Comparison of ENCODE assay signal across 1 cellular context in the genomic region with DNA sequence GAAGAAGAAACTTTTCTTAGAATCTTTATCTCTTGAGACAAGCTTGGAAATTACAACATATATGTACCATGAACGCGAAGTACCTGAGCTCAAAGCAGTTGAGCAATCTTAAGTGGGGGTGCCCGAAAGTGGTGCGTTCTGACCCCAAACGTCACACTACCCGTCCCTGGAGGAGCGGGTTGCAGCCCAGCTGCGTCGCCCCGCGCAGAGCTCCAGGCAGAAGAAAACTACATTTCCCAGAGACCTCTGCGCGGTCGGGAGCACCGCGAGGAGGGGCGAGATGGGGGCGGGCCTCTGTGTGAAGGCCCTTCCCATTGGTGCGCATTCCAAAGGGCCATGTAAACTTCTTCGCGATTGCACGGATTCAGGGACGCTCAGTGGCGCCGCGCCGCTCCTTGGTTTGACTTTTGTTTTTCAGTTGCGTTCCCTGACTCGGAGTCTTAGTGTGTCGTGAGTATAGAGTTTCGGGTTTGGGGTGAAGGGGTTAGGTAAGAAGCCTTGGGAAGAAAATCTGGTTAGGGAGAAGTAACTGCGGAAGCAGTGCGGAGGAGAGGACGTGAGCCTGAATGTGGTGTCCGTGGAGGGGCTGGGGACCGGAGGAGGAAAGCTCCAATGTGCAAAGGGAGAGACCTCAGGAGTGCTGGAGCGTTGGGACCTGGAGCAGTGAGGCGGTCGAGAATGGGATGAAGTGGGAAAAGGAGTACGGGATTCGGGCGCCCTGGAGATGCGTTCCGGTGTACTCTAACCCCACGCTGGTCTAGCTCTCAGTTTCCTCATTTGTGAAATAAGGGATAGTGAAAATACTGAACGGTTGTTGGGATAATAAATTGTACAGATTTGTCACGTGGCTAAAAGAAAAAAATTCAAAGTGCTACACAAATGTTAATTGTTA.
TF ChIP-seq lines count a peak whose summit lies in the region.

A gene (plus strand): TSS at position 410 of the 892 bp plus-strand sequence. CDS start 7,740 bp downstream, outside the sequence.

TF ChIP-seq in HepG2, 621 proteins besides CTCF, POLR2A, EP300 and RAD21 (continued from another document and continues in another):
- TF ChIP-seq, protein P1, sequence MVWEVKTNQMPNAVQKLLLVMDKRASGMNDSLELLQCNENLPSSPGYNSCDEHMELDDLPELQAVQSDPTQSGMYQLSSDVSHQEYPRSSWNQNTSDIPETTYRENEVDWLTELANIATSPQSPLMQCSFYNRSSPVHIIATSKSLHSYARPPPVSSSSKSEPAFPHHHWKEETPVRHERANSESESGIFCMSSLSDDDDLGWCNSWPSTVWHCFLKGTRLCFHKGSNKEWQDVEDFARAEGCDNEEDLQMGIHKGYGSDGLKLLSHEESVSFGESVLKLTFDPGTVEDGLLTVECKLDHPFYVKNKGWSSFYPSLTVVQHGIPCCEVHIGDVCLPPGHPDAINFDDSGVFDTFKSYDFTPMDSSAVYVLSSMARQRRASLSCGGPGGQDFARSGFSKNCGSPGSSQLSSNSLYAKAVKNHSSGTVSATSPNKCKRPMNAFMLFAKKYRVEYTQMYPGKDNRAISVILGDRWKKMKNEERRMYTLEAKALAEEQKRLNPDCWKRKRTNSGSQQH (CRISPR knock-in tag; IDR thresholded peaks at IDR 0.05; ENCODE audit: low read depth): peak; percentile 93
- TF ChIP-seq, protein P2, sequence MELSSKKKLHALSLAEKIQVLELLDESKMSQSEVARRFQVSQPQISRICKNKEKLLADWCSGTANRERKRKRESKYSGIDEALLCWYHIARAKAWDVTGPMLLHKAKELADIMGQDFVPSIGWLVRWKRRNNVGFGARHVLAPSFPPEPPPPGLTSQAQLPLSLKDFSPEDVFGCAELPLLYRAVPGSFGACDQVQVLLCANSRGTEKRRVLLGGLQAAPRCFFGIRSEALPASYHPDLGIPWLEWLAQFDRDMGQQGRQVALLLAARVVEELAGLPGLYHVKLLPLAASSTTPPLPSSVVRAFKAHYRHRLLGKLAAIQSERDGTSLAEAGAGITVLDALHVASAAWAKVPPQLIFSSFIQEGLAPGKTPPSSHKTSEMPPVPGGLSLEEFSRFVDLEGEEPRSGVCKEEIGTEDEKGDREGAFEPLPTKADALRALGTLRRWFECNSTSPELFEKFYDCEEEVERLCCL (CRISPR knock-in tag; IDR thresholded peaks at IDR 0.05; ENCODE audit: borderline replicate concordance): no peak
- TF ChIP-seq ZSCAN9 (CRISPR knock-in tag; IDR thresholded peaks at IDR 0.05; ENCODE audit: borderline replicate concordance) (peak; percentile 57; the same call in 1 of the 2 replicates), GATAD1 (CRISPR knock-in tag; IDR thresholded peaks at IDR 0.05) (peak; percentile 96), CEBPB (IDR thresholded peaks at IDR 0.05; ENCODE audit: borderline replicate concordance, low read depth, low read length) (0 out of 2 replicates have a peak, but pooled peaks have one; percentile 4), GATAD2A (CRISPR knock-in tag; IDR thresholded peaks at IDR 0.05) (peak; percentile 30; the same call in 1 of the 2 replicates), GABPA (IDR thresholded peaks at IDR 0.05; ENCODE audit: low read depth, low read length) (no peak), GABPA (CRISPR knock-in tag; IDR thresholded peaks at IDR 0.05; ENCODE audit: low read depth) (peak; percentile 80), ZNF614 (CRISPR knock-in tag; IDR thresholded peaks at IDR 0.05; ENCODE audit: borderline replicate concordance) (0 out of 2 replicates have a peak, but pooled peaks have one; percentile 72), SIN3A (IDR thresholded peaks at IDR 0.05; ENCODE audit: borderline replicate concordance, low read depth, low read length) (peak; percentile 92), BORCS8-MEF2B (CRISPR knock-in tag; IDR thresholded peaks at IDR 0.05) (peak; percentile 63; the same call in 1 of the 2 replicates), MED1 (CRISPR knock-in tag; IDR thresholded peaks at IDR 0.05) (peak; percentile 44; the same call in 1 of the 2 replicates), ZBTB7B (CRISPR knock-in tag; IDR thresholded peaks at IDR 0.05) (no peak), TAF1 (CRISPR knock-in tag; IDR thresholded peaks at IDR 0.05) (peak; percentile 66; the same call in 1 of the 2 replicates), CREM (IDR thresholded peaks at IDR 0.05) (peak; percentile 89), CREM (CRISPR knock-in tag; IDR thresholded peaks at IDR 0.05) (no peak), NR2C2 (CRISPR knock-in tag; IDR thresholded peaks at IDR 0.05; ENCODE audit: borderline replicate concordance) (peak; percentile 89), RBM22 (optimal IDR thresholded peaks at IDR 0.05; ENCODE audit: low read length) (peak; percentile 18), CBFB (CRISPR knock-in tag; IDR thresholded peaks at IDR 0.05) (0 out of 2 replicates have a peak, but pooled peaks have one; percentile 78), ZNF788 (CRISPR knock-in tag; IDR thresholded peaks at IDR 0.05; ENCODE audit: borderline replicate concordance) (peak; percentile 44; the same call in 1 of the 2 replicates), ZNF563 (CRISPR knock-in tag; IDR thresholded peaks at IDR 0.05) (peak; percentile 46; the same call in 1 of the 2 replicates), ZNF138 (CRISPR knock-in tag; IDR thresholded peaks at IDR 0.05; ENCODE audit: low read depth) (0 out of 2 replicates have a peak, but pooled peaks have one; percentile 33), KMT2B (CRISPR knock-in tag; IDR thresholded peaks at IDR 0.05) (peak; percentile 91), MBNL3 (CRISPR knock-in tag; conservative IDR thresholded peaks at IDR 0.05) (no peak), KAT8 (CRISPR knock-in tag; IDR thresholded peaks at IDR 0.05) (peak; percentile 88), ARNT2 (CRISPR knock-in tag; IDR thresholded peaks at IDR 0.05; ENCODE audit: low read depth) (peak; percentile 80; the same call in 1 of the 2 replicates), KDM5A (IDR thresholded peaks at IDR 0.05; ENCODE audit: borderline replicate concordance, low read length) (peak; percentile 91), SP5 (CRISPR knock-in tag; IDR thresholded peaks at IDR 0.05; ENCODE audit: borderline replicate concordance, low read depth) (peak; percentile 53; the same call in 1 of the 2 replicates), IRX3 (CRISPR knock-in tag; IDR thresholded peaks at IDR 0.05; ENCODE audit: borderline replicate concordance, low read depth) (0 out of 2 replicates have a peak, but pooled peaks have one; percentile 43), ZNF136 (CRISPR knock-in tag; IDR thresholded peaks at IDR 0.05; ENCODE audit: low read depth) (0 out of 2 replicates have a peak, but pooled peaks have one; percentile 27), NFYC (CRISPR knock-in tag; IDR thresholded peaks at IDR 0.05) (peak; percentile 98), HOXA5 (CRISPR knock-in tag; IDR thresholded peaks at IDR 0.05) (no peak), ZNF562 (CRISPR knock-in tag; IDR thresholded peaks at IDR 0.05; ENCODE audit: borderline replicate concordance) (no peak), HOXA3 (CRISPR knock-in tag; IDR thresholded peaks at IDR 0.05) (peak; percentile 75), ZNF709 (CRISPR knock-in tag; IDR thresholded peaks at IDR 0.05) (peak; percentile 61; the same call in 1 of the 2 replicates), SAP130 (CRISPR knock-in tag; IDR thresholded peaks at IDR 0.05; ENCODE audit: low read depth) (peak; percentile 99), KDM2A (CRISPR knock-in tag; IDR thresholded peaks at IDR 0.05; ENCODE audit: borderline replicate concordance, low read depth) (peak; percentile 81; the same call in 1 of the 2 replicates), TBL1XR1 (IDR thresholded peaks at IDR 0.05; ENCODE audit: borderline replicate concordance, low read length, partially characterized antibody) (peak; percentile 16), RXRA (CRISPR knock-in tag; IDR thresholded peaks at IDR 0.05) (peak; percentile 52), CEBPG (CRISPR knock-in tag; IDR thresholded peaks at IDR 0.05) (peak; percentile 44; the same call in 1 of the 2 replicates), ZNF547 (CRISPR knock-in tag; IDR thresholded peaks at IDR 0.05) (peak; percentile 60; the same call in 1 of the 2 replicates), MED8 (CRISPR knock-in tag; IDR thresholded peaks at IDR 0.05; ENCODE audit: insufficient replicate concordance) (no peak), AGO1 (IDR thresholded peaks at IDR 0.05; ENCODE audit: low read depth, low read length, poor library complexity, severe bottlenecking) (no peak), BCL6 (CRISPR knock-in tag; IDR thresholded peaks at IDR 0.05) (0 out of 2 replicates have a peak, but pooled peaks have one; percentile 29), NFYB (CRISPR knock-in tag; IDR thresholded peaks at IDR 0.05) (peak; percentile 98), XBP1 (CRISPR knock-in tag; IDR thresholded peaks at IDR 0.05) (no peak), U2AF2 (IDR thresholded peaks at IDR 0.05; ENCODE audit: low read depth, low read length) (no peak), TAF15 (IDR thresholded peaks at IDR 0.05; ENCODE audit: low read depth, low read length, poor library complexity, severe bottlenecking) (peak; percentile 53)
- TF ChIP-seq, protein P3, sequence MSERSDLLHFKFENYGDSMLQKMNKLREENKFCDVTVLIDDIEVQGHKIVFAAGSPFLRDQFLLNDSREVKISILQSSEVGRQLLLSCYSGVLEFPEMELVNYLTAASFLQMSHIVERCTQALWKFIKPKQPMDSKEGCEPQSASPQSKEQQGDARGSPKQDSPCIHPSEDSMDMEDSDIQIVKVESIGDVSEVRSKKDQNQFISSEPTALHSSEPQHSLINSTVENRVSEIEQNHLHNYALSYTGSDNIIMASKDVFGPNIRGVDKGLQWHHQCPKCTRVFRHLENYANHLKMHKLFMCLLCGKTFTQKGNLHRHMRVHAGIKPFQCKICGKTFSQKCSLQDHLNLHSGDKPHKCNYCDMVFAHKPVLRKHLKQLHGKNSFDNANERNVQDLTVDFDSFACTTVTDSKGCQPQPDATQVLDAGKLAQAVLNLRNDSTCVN (CRISPR knock-in tag; IDR thresholded peaks at IDR 0.05; ENCODE audit: borderline replicate concordance): peak; percentile 36
- TF ChIP-seq, protein P4, sequence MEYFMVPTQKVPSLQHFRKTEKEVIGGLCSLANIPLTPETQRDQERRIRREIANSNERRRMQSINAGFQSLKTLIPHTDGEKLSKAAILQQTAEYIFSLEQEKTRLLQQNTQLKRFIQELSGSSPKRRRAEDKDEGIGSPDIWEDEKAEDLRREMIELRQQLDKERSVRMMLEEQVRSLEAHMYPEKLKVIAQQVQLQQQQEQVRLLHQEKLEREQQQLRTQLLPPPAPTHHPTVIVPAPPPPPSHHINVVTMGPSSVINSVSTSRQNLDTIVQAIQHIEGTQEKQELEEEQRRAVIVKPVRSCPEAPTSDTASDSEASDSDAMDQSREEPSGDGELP (IDR thresholded peaks at IDR 0.05; ENCODE audit: borderline replicate concordance, low read depth): peak; percentile 64; the same call in 1 of the 2 replicates
- TF ChIP-seq, protein P5, sequence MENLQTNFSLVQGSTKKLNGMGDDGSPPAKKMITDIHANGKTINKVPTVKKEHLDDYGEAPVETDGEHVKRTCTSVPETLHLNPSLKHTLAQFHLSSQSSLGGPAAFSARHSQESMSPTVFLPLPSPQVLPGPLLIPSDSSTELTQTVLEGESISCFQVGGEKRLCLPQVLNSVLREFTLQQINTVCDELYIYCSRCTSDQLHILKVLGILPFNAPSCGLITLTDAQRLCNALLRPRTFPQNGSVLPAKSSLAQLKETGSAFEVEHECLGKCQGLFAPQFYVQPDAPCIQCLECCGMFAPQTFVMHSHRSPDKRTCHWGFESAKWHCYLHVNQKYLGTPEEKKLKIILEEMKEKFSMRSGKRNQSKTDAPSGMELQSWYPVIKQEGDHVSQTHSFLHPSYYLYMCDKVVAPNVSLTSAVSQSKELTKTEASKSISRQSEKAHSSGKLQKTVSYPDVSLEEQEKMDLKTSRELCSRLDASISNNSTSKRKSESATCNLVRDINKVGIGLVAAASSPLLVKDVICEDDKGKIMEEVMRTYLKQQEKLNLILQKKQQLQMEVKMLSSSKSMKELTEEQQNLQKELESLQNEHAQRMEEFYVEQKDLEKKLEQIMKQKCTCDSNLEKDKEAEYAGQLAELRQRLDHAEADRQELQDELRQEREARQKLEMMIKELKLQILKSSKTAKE (CRISPR knock-in tag; IDR thresholded peaks at IDR 0.05; ENCODE audit: borderline replicate concordance): no peak
- TF ChIP-seq, protein P6, sequence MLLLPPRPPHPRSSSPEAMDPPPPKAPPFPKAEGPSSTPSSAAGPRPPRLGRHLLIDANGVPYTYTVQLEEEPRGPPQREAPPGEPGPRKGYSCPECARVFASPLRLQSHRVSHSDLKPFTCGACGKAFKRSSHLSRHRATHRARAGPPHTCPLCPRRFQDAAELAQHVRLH (CRISPR knock-in tag; IDR thresholded peaks at IDR 0.05; ENCODE audit: borderline replicate concordance, low read depth): peak; percentile 59
- TF ChIP-seq, protein P7, sequence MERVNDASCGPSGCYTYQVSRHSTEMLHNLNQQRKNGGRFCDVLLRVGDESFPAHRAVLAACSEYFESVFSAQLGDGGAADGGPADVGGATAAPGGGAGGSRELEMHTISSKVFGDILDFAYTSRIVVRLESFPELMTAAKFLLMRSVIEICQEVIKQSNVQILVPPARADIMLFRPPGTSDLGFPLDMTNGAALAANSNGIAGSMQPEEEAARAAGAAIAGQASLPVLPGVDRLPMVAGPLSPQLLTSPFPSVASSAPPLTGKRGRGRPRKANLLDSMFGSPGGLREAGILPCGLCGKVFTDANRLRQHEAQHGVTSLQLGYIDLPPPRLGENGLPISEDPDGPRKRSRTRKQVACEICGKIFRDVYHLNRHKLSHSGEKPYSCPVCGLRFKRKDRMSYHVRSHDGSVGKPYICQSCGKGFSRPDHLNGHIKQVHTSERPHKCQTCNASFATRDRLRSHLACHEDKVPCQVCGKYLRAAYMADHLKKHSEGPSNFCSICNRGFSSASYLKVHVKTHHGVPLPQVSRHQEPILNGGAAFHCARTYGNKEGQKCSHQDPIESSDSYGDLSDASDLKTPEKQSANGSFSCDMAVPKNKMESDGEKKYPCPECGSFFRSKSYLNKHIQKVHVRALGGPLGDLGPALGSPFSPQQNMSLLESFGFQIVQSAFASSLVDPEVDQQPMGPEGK (CRISPR knock-in tag; IDR thresholded peaks at IDR 0.05): peak; percentile 50; the same call in 1 of the 2 replicates
- TF ChIP-seq, protein P8, sequence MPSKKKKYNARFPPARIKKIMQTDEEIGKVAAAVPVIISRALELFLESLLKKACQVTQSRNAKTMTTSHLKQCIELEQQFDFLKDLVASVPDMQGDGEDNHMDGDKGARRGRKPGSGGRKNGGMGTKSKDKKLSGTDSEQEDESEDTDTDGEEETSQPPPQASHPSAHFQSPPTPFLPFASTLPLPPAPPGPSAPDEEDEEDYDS (CRISPR knock-in tag; IDR thresholded peaks at IDR 0.05): peak; percentile 74
- TF ChIP-seq, protein P9, sequence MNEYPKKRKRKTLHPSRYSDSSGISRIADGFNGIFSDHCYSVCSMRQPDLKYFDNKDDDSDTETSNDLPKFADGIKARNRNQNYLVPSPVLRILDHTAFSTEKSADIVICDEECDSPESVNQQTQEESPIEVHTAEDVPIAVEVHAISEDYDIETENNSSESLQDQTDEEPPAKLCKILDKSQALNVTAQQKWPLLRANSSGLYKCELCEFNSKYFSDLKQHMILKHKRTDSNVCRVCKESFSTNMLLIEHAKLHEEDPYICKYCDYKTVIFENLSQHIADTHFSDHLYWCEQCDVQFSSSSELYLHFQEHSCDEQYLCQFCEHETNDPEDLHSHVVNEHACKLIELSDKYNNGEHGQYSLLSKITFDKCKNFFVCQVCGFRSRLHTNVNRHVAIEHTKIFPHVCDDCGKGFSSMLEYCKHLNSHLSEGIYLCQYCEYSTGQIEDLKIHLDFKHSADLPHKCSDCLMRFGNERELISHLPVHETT (CRISPR knock-in tag; conservative IDR thresholded peaks at IDR 0.05): peak; percentile 29; the same call in 1 of the 2 replicates
- TF ChIP-seq, protein P10, sequence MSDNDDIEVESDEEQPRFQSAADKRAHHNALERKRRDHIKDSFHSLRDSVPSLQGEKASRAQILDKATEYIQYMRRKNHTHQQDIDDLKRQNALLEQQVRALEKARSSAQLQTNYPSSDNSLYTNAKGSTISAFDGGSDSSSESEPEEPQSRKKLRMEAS (IDR thresholded peaks at IDR 0.05): peak; percentile 54; the same call in 1 of the 2 replicates
